In genomic region chr19:43031645-43032044, GRCh38 we compare ENCODE assay signal across 13 cellular contexts. TPM values are rescaled to one million over a fixed set of nuclear protein-coding genes. Genes with fewer than 3 reads are reported as not detected.
DNase-seq lines count a peak whose midpoint lies in the region; TF ChIP-seq lines count a peak whose summit lies in the region.
"Not testable (repeated sequence)": the region's sequence is repeated elsewhere in the genome, so short reads cannot be mapped to it uniquely, and the experiment has no call there.
"Had no signal": no experiment of that assay in that cellular context is flagged by ENCODE, and none has a peak within 500 bp of the region (broad histone marks: within the 10 kb centered on the region; RNA-seq: fewer than 3 reads in every experiment).

No MANE protein-coding gene starts in this region.

- H3K4me1 ChIP-seq in MM.1S (ENCODE audit: low read length); SJSA1 (replicated peaks); mammary epithelial cell (ENCODE audit: insufficient read depth, low read length): not testable (repeated sequence)

- H3K9me3 ChIP-seq in MM.1S (replicated peaks; ENCODE audit: insufficient read depth, low read length); SJSA1 (replicated peaks); mammary epithelial cell (replicated peaks; ENCODE audit: insufficient read depth, low read length): not testable (repeated sequence)

- not testable (repeated sequence) for H3K79me2 ChIP-seq in MM.1S (ENCODE audit: low read length); mammary epithelial cell (ENCODE audit: insufficient read depth, low read length)

- not testable (repeated sequence) for BruUV-seq in mammary epithelial cell (replicated peaks; lab: Mats Ljungman, UMichigan)

- H3K9me2 ChIP-seq in MM.1S (replicated peaks; ENCODE audit: insufficient read depth, low read length), result not testable (repeated sequence)

- in situ Hi-C loops in ACHN (cut with HindIII; ENCODE audit: low pct_ligation_motif_present, low pct_unique_long_range_greater_than_20kb, low sequenced_read_pairs); mammary epithelial cell (cut with MboI; ENCODE audit: low sequenced_read_pairs in 2 of 2): not testable (repeated sequence)

- WGBS in mammary epithelial cell (ENCODE audit: low coverage, missing lambda C conversion rate), result 49% methylated on average over 2 of the region's 2 CpGs

- H4K20me1 ChIP-seq in MM.1S (ENCODE audit: insufficient read depth, low read length); mammary epithelial cell (ENCODE audit: insufficient read depth, low read length): not testable (repeated sequence)

- not testable (repeated sequence) for H3K4me3 ChIP-seq in MM.1S (ENCODE audit: low read length); SJSA1; mammary epithelial cell (replicated peaks in 1 of 3; ENCODE audit: insufficient read depth in 1 of 3, low read depth in 2 of 3, low read length in 3 of 3); fibroblast of the aortic adventitia (ENCODE audit: low read depth, low read length)

- H3K36me3 ChIP-seq in MM.1S (replicated peaks; ENCODE audit: insufficient read depth, low read length); SJSA1; mammary epithelial cell (ENCODE audit: insufficient read depth, low read length): not testable (repeated sequence)

- H3F3A ChIP-seq in MM.1S (ENCODE audit: insufficient read depth, low read length), result not testable (repeated sequence)

- not testable (repeated sequence) for H2AFZ ChIP-seq in MM.1S (ENCODE audit: low read length); mammary epithelial cell (ENCODE audit: low read depth, low read length)

- peak; percentile 14 for DNase-seq in ACHN
- peak; percentile 33 for DNase-seq in Daoy (ENCODE audit: low read depth)
- DNase-seq in HCEC 1CT, result peak; percentile 71
- DNase-seq in MM.1S, result not testable (repeated sequence)
- peak; percentile 21 to 52 for DNase-seq in SJSA1 (ENCODE audit: low read depth in 1 of 2, low spot score in 2 of 2)
- DNase-seq in mammary epithelial cell, result peak; percentile 46
- peak; percentile 73 for DNase-seq in fibroblast of the aortic adventitia (ENCODE audit: low read depth)
- DNase-seq in myocyte (ENCODE audit: low read depth), result peak; percentile 45

- CTCF ChIA-PET in mammary epithelial cell (lab: Charles Lee; ENCODE audit: low non-redundant PET), result not testable (repeated sequence)

- H3K27ac ChIP-seq in MM.1S (ENCODE audit: low read length); SJSA1; mammary epithelial cell (ENCODE audit: insufficient read depth, low read depth, low read length): not testable (repeated sequence)

- intact Hi-C loops in mammary epithelial cell (cut with micrococcal nuclease), result loop anchor here (1.0 to 2.0 kb wide), 3 partner anchors 54 to 239 kb away; no protein-coding TSS in a partner anchor

- TF ChIP-seq CTCF in MM.1S (IDR thresholded peaks at IDR 0.05; ENCODE audit: low read length) (peak; percentile 26), mammary epithelial cell (conservative IDR thresholded peaks at IDR 0.05 in 1 of 2, IDR thresholded peaks at IDR 0.05 in 1 of 2; ENCODE audit: extremely low read depth in 1 of 2, insufficient read depth in 1 of 2, low read depth in 1 of 2, low read length in 2 of 2) (peak; percentile 41 to 70), fibroblast of the aortic adventitia (IDR thresholded peaks at IDR 0.05; ENCODE audit: insufficient read depth, low read length) (peak; percentile 63)

- not testable (repeated sequence) for H3K9ac ChIP-seq in MM.1S (ENCODE audit: low read length); mammary epithelial cell (ENCODE audit: insufficient read depth, low read length)

- H3K27me3 ChIP-seq in MM.1S (replicated peaks; ENCODE audit: insufficient read depth, low read length); SJSA1 (replicated peaks); mammary epithelial cell (ENCODE audit: insufficient read depth, low read length): not testable (repeated sequence)

- H3K4me2 ChIP-seq in MM.1S (ENCODE audit: low read depth, low read length); mammary epithelial cell (ENCODE audit: insufficient read depth, low read depth, low read length): not testable (repeated sequence)

- dilution Hi-C loops in mammary epithelial cell (cut with HindIII; ENCODE audit: low sequenced_read_pairs), result not testable (repeated sequence)

RNA-seq across cellular contexts. Expression of gene PSG11, which starts 5.4 kb away (rescaled TPM):
- not detected in 2 replicates for total RNA-seq in Daoy (2014; rRNA removed; shearing (Covaris generic))
- not detected in 2 replicates for total RNA-seq in SJSA1 (2014; rRNA removed; shearing (Covaris generic))
- total RNA-seq in mammary epithelial cell, result not detected
- not detected for polyA plus RNA-seq in mammary epithelial cell
- polyA minus RNA-seq in mammary epithelial cell, result not detected
- total RNA-seq in fibroblast of the aortic adventitia (ENCODE audit: low replicate concordance), result 0.09 TPM in 1 of 2 replicates, not detected in the other
- total RNA-seq in myocyte, result 1.1 and 2.8 TPM in 2 replicates
- 1.7 TPM for polyA plus RNA-seq in myocyte (2012)
- total RNA-seq: adrenal gland, lung, osteocyte, right lobe of liver, thyroid gland had no signal
- polyA plus RNA-seq: adrenal gland, lung had no signal

RNA-seq across cellular contexts. Expression of gene PSG2, which starts 50.9 kb away (rescaled TPM):
- not detected in 2 replicates for total RNA-seq in Daoy (2014; rRNA removed; shearing (Covaris generic))
- total RNA-seq in SJSA1 (2014; rRNA removed; shearing (Covaris generic)), result not detected in 2 replicates
- total RNA-seq in mammary epithelial cell (not detected), fibroblast of the aortic adventitia (ENCODE audit: low replicate concordance) (0.27 TPM in 1 of 2 replicates, not detected in the other), myocyte (0.16 TPM in 1 of 2 replicates, not detected in the other)
- polyA plus RNA-seq in mammary epithelial cell, result 0.05 TPM
- polyA minus RNA-seq in mammary epithelial cell, result not detected
- 0.18 TPM for polyA plus RNA-seq in myocyte (2012)
- total RNA-seq: adrenal gland, lung, osteocyte, right lobe of liver, thyroid gland had no signal
- polyA plus RNA-seq: adrenal gland, lung had no signal
